Comparison of ENCODE assay signal across 12 cellular contexts in genomic region chr2:9347411-9347853, GRCh38.
DNase-seq lines count a peak whose midpoint lies in the region; ATAC-seq and TF ChIP-seq lines count a peak whose summit lies in the region.
"Had no signal": no experiment of that assay in that cellular context is flagged by ENCODE, and none has a peak within 500 bp of the region (broad histone marks: within the 10 kb centered on the region; RNA-seq: fewer than 3 reads in every experiment).

No MANE protein-coding gene starts in this region.

- ATAC-seq in heart left ventricle (peak; percentile 73 to 96 (median 84)), GM21360 (IDR thresholded peaks at IDR 0.05; ENCODE audit: unreplicated experiment) (no peak)
- ATAC-seq: activated CD8-positive, alpha-beta T cell treated with anti-CD3 and anti-CD28 coated beads, Interleukin-2, amount 10 ng/mL, durations not matched to agents 7 days and 5 days had no signal

- peak overlapping the region; percentile 88 for H3K9ac ChIP-seq in adipocyte (ENCODE audit: low read length)

- H3K4me3 ChIP-seq in ACC112 (ENCODE audit: low read depth, low read length) (no peak overlapping the region), adipocyte (ENCODE audit: low read length) (peak overlapping the region; percentile 79), heart left ventricle (peak overlapping the region in 1 of 12 donors; percentile 3), PC-9 (no peak overlapping the region)
- H3K4me3 ChIP-seq: HAP-1 had no signal

- POLR2A ChIA-PET in PC-9 (lab: Charles Lee; ENCODE audit: unreplicated experiment) = interaction anchor here (0.7 kb wide), 1 partner anchor 173 kb away, joined by 3 read pairs; no protein-coding TSS in a partner anchor

- H2AFZ ChIP-seq in ACC112 (ENCODE audit: low read length, unreplicated experiment) (no peak overlapping the region), PC-9 (no peak overlapping the region)

- H3K79me2 ChIP-seq in ACC112 (ENCODE audit: control insufficient read depth, insufficient read depth, low read length, unreplicated experiment) (no peaks in the 10 kb centered on the region), PC-9 (ENCODE audit: low read depth) (peaks cover 18% of the 10 kb centered on the region)

- CTCF ChIA-PET in PC-9 (lab: Charles Lee) = no interaction called here

- H3K4me1 ChIP-seq in ACC112 (ENCODE audit: control insufficient read depth, insufficient read depth, low read length, unreplicated experiment) (peaks cover 10% of the 10 kb centered on the region), adipocyte (ENCODE audit: control insufficient read depth, insufficient read depth, low read length) (peaks cover 16% of the 10 kb centered on the region), heart left ventricle (peaks cover 0 to 28% (median 13%) of the 10 kb centered on the region in 12 donors), PC-9 (replicated peaks; ENCODE audit: insufficient read depth) (no peaks in the 10 kb centered on the region)
- H3K4me1 ChIP-seq: HAP-1 had no signal

- peak overlapping the region; percentile 61 for H3K27ac ChIP-seq in ACC112 (ENCODE audit: low read depth, low read length)
- H3K27ac ChIP-seq in heart left ventricle = peak overlapping the region; percentile 12 to 72 (median 55)
- H3K27ac ChIP-seq in PC-9 = no peak overlapping the region

- peaks cover 25% of the 10 kb centered on the region; the same call in 1 of the 2 replicates for H3F3A ChIP-seq in PC-9 (ENCODE audit: insufficient read depth, low read depth)

- H3K27me3 ChIP-seq in ACC112 (ENCODE audit: insufficient read depth, low read length) = no peaks in the 10 kb centered on the region
- H3K27me3 ChIP-seq in adipocyte (replicated peaks; ENCODE audit: control insufficient read depth, insufficient read depth, low read length) = no peaks in the 10 kb centered on the region
- no peaks in the 10 kb centered on the region for H3K27me3 ChIP-seq in heart left ventricle
- no peaks in the 10 kb centered on the region for H3K27me3 ChIP-seq in PC-9 (ENCODE audit: insufficient read depth, low read depth)

- peaks cover 27% of the 10 kb centered on the region for H3K36me3 ChIP-seq in ACC112 (ENCODE audit: insufficient read depth, low read length)
- H3K36me3 ChIP-seq in adipocyte (ENCODE audit: control insufficient read depth, insufficient read depth, low read length, severe bottlenecking) = peaks cover 30% of the 10 kb centered on the region
- peaks cover 0 to 75% (median 33%) of the 10 kb centered on the region in 9 donors for H3K36me3 ChIP-seq in heart left ventricle
- H3K36me3 ChIP-seq in PC-9 (ENCODE audit: low read depth) = peaks cover 21% of the 10 kb centered on the region

- H4K20me1 ChIP-seq in PC-9 (ENCODE audit: insufficient read depth) = no peaks in the 10 kb centered on the region

- TF ChIP-seq CTCF in heart left ventricle (IDR thresholded peaks at IDR 0.05) (no peak), PC-9 (conservative IDR thresholded peaks at IDR 0.05) (no peak)

- intact Hi-C loops in heart left ventricle (cut with DNase I) = no loop called here
- intact Hi-C loops in PC-9 (cut with micrococcal nuclease; ENCODE audit: unreplicated experiment) = no loop called here

- BruUV-seq in PC-9 (replicated peaks; lab: Mats Ljungman, UMichigan) = no TSS peak

- peak; percentile 93 for DNase-seq in adipocyte (ENCODE audit: low read depth)
- DNase-seq in heart left ventricle = peak in 4 of 5 donors; percentile 31 to 72 (median 48)
- peak; percentile 29 for DNase-seq in pons (ENCODE audit: low spot score)
- no peak for DNase-seq in PC-9
- no peak for DNase-seq in activated gamma-delta T cell treated with Interleukin-2 at 50 U/mL for 16 hours
- no peak for DNase-seq in HK-2 (ENCODE audit: unreplicated experiment)
- DNase-seq: activated CD8-positive, alpha-beta T cell treated with anti-CD3 and anti-CD28 coated beads, Interleukin-2, amount 10 ng/mL, durations not matched to agents 7 days and 5 days; GDM1; NCI-H1092 had no signal

- H3K9me3 ChIP-seq in adipocyte (ENCODE audit: control insufficient read depth, low read length) = no peaks in the 10 kb centered on the region
- H3K9me3 ChIP-seq in heart left ventricle = no peaks in the 10 kb centered on the region
- H3K9me3 ChIP-seq in PC-9 (ENCODE audit: insufficient read depth, low read depth) = no peaks in the 10 kb centered on the region
- H3K9me3 ChIP-seq: HAP-1 had no signal

- no peak overlapping the region for H3K4me2 ChIP-seq in PC-9

- H3K9me2 ChIP-seq in PC-9 (ENCODE audit: insufficient read depth) = no peaks in the 10 kb centered on the region

- WGBS in heart left ventricle, 4 donors = 36 to 59% (median 52%) methylated on average over 6 of the region's 6 CpGs

- no peak for TF ChIP-seq POLR2A in heart left ventricle (IDR thresholded peaks at IDR 0.05)

Comparison
In these comparisons a context has a peak if more than half of its experiments do, and no peak if none do; other contexts are left out.
1. DNase-seq: peak in adipocyte (single experiment), heart left ventricle (4 of 5) and pons (single experiment); none in PC-9 (0 of 2), activated gamma-delta T cell treated with Interleukin-2 at 50 U/mL for 16 hours (single experiment) and HK-2 (single experiment).